ENCODE assay signal across 15 cellular contexts in genomic region chr22:48894064-48894671, GRCh38.
DNase-seq lines count a peak whose midpoint lies in the region; ATAC-seq and TF ChIP-seq lines count a peak whose summit lies in the region.
"Had no signal": no experiment of that assay in that cellular context is flagged by ENCODE, and none has a peak within 500 bp of the region (broad histone marks: within the 10 kb centered on the region; RNA-seq: fewer than 3 reads in every experiment).

No MANE protein-coding gene starts in this region.

- H3K9me3 ChIP-seq in esophagus muscularis mucosa, result peaks cover 0 to 12% (median 4%) of the 10 kb centered on the region in 4 donors
- no peaks in the 10 kb centered on the region for H3K9me3 ChIP-seq in T-helper 17 cell (ENCODE audit: control insufficient read depth, low read length, poor library complexity, severe bottlenecking)

- H3K4me3 Mint-ChIP-seq in activated CD8-positive, alpha-beta memory T cell treated with anti-CD3 and anti-CD28 coated beads, Interleukin-2, amount 10 ng/mL, durations not matched to agents 7 days and 5 days, result no peak overlapping the region
- no peak overlapping the region for H3K4me3 Mint-ChIP-seq in stimulated activated naive B cell treated with anti-CD40 and anti-IgM and Interleukin-4, amounts not matched to agents 10 μg/mL and 1 μg/mL and 100 μg/mL, for 72 hours
- no peak overlapping the region for H3K4me3 Mint-ChIP-seq in T-helper 17 cell
- H3K4me3 Mint-ChIP-seq: memory B cell had no signal

- no peaks in the 10 kb centered on the region for H3K36me3 Mint-ChIP-seq in activated CD8-positive, alpha-beta memory T cell treated with anti-CD3 and anti-CD28 coated beads, Interleukin-2, amount 10 ng/mL, durations not matched to agents 7 days and 5 days
- no peaks in the 10 kb centered on the region for H3K36me3 Mint-ChIP-seq in stimulated activated naive B cell treated with anti-CD40 and anti-IgM and Interleukin-4, amounts not matched to agents 10 μg/mL and 1 μg/mL and 100 μg/mL, for 72 hours
- H3K36me3 Mint-ChIP-seq in T-helper 17 cell (ENCODE audit: low read depth), result no peaks in the 10 kb centered on the region
- H3K36me3 Mint-ChIP-seq: memory B cell had no signal

- no peaks in the 10 kb centered on the region for H3K9me3 Mint-ChIP-seq in activated CD8-positive, alpha-beta memory T cell treated with anti-CD3 and anti-CD28 coated beads, Interleukin-2, amount 10 ng/mL, durations not matched to agents 7 days and 5 days (ENCODE audit: low read depth)
- H3K9me3 Mint-ChIP-seq in stimulated activated naive B cell treated with anti-CD40 and anti-IgM and Interleukin-4, amounts not matched to agents 10 μg/mL and 1 μg/mL and 100 μg/mL, for 72 hours, result no peaks in the 10 kb centered on the region
- H3K9me3 Mint-ChIP-seq: memory B cell had no signal

- no peak overlapping the region for H3K27ac ChIP-seq in esophagus muscularis mucosa (replicated peaks in 1 of 4)
- H3K27ac ChIP-seq: parathyroid adenoma, RWPE1 had no signal

- H3K27me3 Mint-ChIP-seq in activated CD8-positive, alpha-beta memory T cell treated with anti-CD3 and anti-CD28 coated beads, Interleukin-2, amount 10 ng/mL, durations not matched to agents 7 days and 5 days, result no peaks in the 10 kb centered on the region
- peaks cover 9 to 21% of the 10 kb centered on the region in 2 donors for H3K27me3 Mint-ChIP-seq in stimulated activated naive B cell treated with anti-CD40 and anti-IgM and Interleukin-4, amounts not matched to agents 10 μg/mL and 1 μg/mL and 100 μg/mL, for 72 hours
- peaks cover 16% of the 10 kb centered on the region for H3K27me3 Mint-ChIP-seq in T-helper 17 cell
- H3K27me3 Mint-ChIP-seq: memory B cell had no signal

- no peak for TF ChIP-seq EP300 in esophagus muscularis mucosa (IDR thresholded peaks at IDR 0.05)

- no peak for TF ChIP-seq POLR2A in esophagus muscularis mucosa (IDR thresholded peaks at IDR 0.05; ENCODE audit: low read depth)

- no peak overlapping the region for H3K4me3 ChIP-seq in esophagus muscularis mucosa

- no peak for TF ChIP-seq CTCF in esophagus muscularis mucosa (IDR thresholded peaks at IDR 0.05)

- no peak overlapping the region for H3K27ac Mint-ChIP-seq in activated CD8-positive, alpha-beta memory T cell treated with anti-CD3 and anti-CD28 coated beads, Interleukin-2, amount 10 ng/mL, durations not matched to agents 7 days and 5 days
- H3K27ac Mint-ChIP-seq in stimulated activated naive B cell treated with anti-CD40 and anti-IgM and Interleukin-4, amounts not matched to agents 10 μg/mL and 1 μg/mL and 100 μg/mL, for 72 hours, result no peak overlapping the region
- no peak overlapping the region for H3K27ac Mint-ChIP-seq in T-helper 17 cell
- H3K27ac Mint-ChIP-seq: memory B cell had no signal

- 69% methylated on average over 20 of the region's 23 CpGs for WGBS in esophagus muscularis mucosa

- peaks cover 0 to 61% (median 0%) of the 10 kb centered on the region in 4 donors for H3K27me3 ChIP-seq in esophagus muscularis mucosa

- no peak for ATAC-seq in activated CD8-positive, alpha-beta memory T cell treated with anti-CD3 and anti-CD28 coated beads, Interleukin-2, amount 10 ng/mL, durations not matched to agents 7 days and 5 days
- ATAC-seq in stimulated activated naive B cell treated with anti-CD40 and anti-IgM and Interleukin-4, amounts not matched to agents 10 μg/mL and 1 μg/mL and 100 μg/mL, for 72 hours (replicated peaks), result peak; percentile 45 to 47
- ATAC-seq in T-helper 17 cell, result no peak
- no peak for ATAC-seq in HG03521 (IDR thresholded peaks at IDR 0.05; ENCODE audit: unreplicated experiment)

- no peaks in the 10 kb centered on the region for H3K36me3 ChIP-seq in esophagus muscularis mucosa

- no peaks in the 10 kb centered on the region for H3K4me1 Mint-ChIP-seq in activated CD8-positive, alpha-beta memory T cell treated with anti-CD3 and anti-CD28 coated beads, Interleukin-2, amount 10 ng/mL, durations not matched to agents 7 days and 5 days
- no peaks in the 10 kb centered on the region for H3K4me1 Mint-ChIP-seq in stimulated activated naive B cell treated with anti-CD40 and anti-IgM and Interleukin-4, amounts not matched to agents 10 μg/mL and 1 μg/mL and 100 μg/mL, for 72 hours
- no peaks in the 10 kb centered on the region for H3K4me1 Mint-ChIP-seq in T-helper 17 cell
- H3K4me1 Mint-ChIP-seq: memory B cell had no signal

- DNase-seq in activated CD8-positive, alpha-beta memory T cell treated with anti-CD3 and anti-CD28 coated beads, Interleukin-2, amount 10 ng/mL, durations not matched to agents 7 days and 5 days, result peak; percentile 27
- no peak for DNase-seq in activated CD8-positive, alpha-beta memory T cell treated with anti-CD3 and anti-CD28 coated beads, Interleukin-2, amount 50 U/mL, for 4 hours
- DNase-seq in NCI-H69 (lab: John Stamatoyannopoulos, UW) (peak; percentile 40), esophagus muscularis mucosa (ENCODE audit: extremely low spot score) (peak; percentile 90), 8988T (no peak), T-helper 17 cell (no peak)
- no peak for DNase-seq in stimulated activated naive B cell treated with anti-CD40 and anti-IgM and Interleukin-4, amounts not matched to agents 10 μg/mL and 1 μg/mL and 100 μg/mL, for 72 hours
- DNase-seq: amygdala, cortex of kidney, NCI-H1092, NCI-H446 had no signal

- no peaks in the 10 kb centered on the region for H3K4me1 ChIP-seq in esophagus muscularis mucosa
- H3K4me1 ChIP-seq: parathyroid adenoma had no signal

- CTCF ChIA-PET in activated CD8-positive, alpha-beta memory T cell treated with anti-CD3 and anti-CD28 coated beads, Interleukin-2, amount 10 ng/mL, durations not matched to agents 7 days and 5 days (lab: Charles Lee), result no interaction called here

- intact Hi-C loops in esophagus muscularis mucosa (cut with DNase I), result no loop called here

Comparison
In these comparisons a context has a peak if more than half of its experiments do, and no peak if none do; other contexts are left out.
1. DNase-seq: peak in activated CD8-positive, alpha-beta memory T cell treated with anti-CD3 and anti-CD28 coated beads, Interleukin-2, amount 10 ng/mL, durations not matched to agents 7 days and 5 days (single experiment), NCI-H69 (single experiment) and esophagus muscularis mucosa (single experiment); none in activated CD8-positive, alpha-beta memory T cell treated with anti-CD3 and anti-CD28 coated beads, Interleukin-2, amount 50 U/mL, for 4 hours (single experiment), stimulated activated naive B cell treated with anti-CD40 and anti-IgM and Interleukin-4, amounts not matched to agents 10 μg/mL and 1 μg/mL and 100 μg/mL, for 72 hours (single experiment), 8988T (single experiment) and T-helper 17 cell (0 of 3).
2. ATAC-seq: peak in stimulated activated naive B cell treated with anti-CD40 and anti-IgM and Interleukin-4, amounts not matched to agents 10 μg/mL and 1 μg/mL and 100 μg/mL, for 72 hours (2 of 2); none in activated CD8-positive, alpha-beta memory T cell treated with anti-CD3 and anti-CD28 coated beads, Interleukin-2, amount 10 ng/mL, durations not matched to agents 7 days and 5 days (single experiment), T-helper 17 cell (single experiment) and HG03521 (single experiment).